Comparison of ENCODE assay signal across 2 cellular contexts in the genomic region with DNA sequence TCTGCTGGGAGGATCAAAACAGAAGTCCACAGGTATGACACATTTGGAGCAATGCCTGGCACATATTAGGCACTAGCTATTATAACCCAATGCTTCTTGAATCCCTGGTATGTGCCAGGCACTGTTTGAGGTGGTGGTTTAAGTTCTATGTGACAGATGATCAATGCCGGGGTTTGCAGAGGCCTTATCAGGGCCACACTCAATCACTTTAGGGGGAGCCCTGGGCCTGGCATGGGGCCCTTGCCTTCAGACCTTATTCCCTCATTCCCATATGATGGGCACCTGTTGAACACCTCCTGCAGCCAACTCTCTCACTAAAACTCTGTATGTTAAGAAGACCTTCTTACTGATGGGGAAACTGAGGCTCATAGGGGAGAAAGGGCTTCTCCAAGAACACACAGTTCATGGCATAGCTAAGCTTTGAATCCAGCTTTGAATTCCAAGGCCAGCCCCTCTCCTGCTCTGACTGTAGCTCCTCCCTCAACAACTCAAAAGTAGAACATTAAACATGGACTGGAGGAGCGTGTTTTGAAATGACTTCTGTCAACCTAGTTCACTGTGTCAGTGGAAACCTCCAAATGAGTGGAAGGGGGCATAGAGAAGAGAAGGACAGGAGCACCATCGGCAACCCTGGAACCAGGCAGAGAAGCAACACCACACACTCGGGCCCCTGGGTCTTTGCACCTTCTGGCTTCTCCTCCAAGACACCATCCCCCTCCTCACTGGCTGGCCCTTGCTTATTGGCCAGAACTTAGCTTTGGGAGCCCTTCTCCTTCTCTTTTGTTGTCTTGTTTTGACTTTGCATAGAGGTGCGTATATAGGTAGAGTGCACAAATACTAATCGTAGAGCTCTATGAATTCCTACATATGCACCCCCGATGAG.
TF ChIP-seq lines count a peak whose summit lies in the region.

No MANE protein-coding gene starts in this region.

TF ChIP-seq in HEK293, 187 proteins besides CTCF, POLR2A, EP300 and RAD21:
- peak; percentile 92 for TF ChIP-seq SCRT2 (tag by site-specific recombination; IDR thresholded peaks at IDR 0.05)
- peak; percentile 87 for TF ChIP-seq SCRT1 (tag by site-specific recombination; IDR thresholded peaks at IDR 0.05; ENCODE audit: borderline replicate concordance)
- TF ChIP-seq TRIM28 (IDR thresholded peaks at IDR 0.05; ENCODE audit: borderline replicate concordance, low read length): no peak
- TF ChIP-seq ZNF623 (tag by site-specific recombination; IDR thresholded peaks at IDR 0.05): peak; percentile 53
- TF ChIP-seq KLF7 (tag by site-specific recombination; IDR thresholded peaks at IDR 0.05; ENCODE audit: borderline replicate concordance): no peak

TF ChIP-seq in HepG2, 621 proteins besides CTCF, POLR2A, EP300 and RAD21:
- TF ChIP-seq CEBPB (IDR thresholded peaks at IDR 0.05; ENCODE audit: borderline replicate concordance, low read depth, low read length): no peak
- TF ChIP-seq SAP130 (CRISPR knock-in tag; IDR thresholded peaks at IDR 0.05; ENCODE audit: low read depth): peak; percentile 60
- TF ChIP-seq HNF4A (CRISPR knock-in tag; IDR thresholded peaks at IDR 0.05): peak; percentile 23; the same call in 1 of the 2 replicates
- TF ChIP-seq, protein P1, sequence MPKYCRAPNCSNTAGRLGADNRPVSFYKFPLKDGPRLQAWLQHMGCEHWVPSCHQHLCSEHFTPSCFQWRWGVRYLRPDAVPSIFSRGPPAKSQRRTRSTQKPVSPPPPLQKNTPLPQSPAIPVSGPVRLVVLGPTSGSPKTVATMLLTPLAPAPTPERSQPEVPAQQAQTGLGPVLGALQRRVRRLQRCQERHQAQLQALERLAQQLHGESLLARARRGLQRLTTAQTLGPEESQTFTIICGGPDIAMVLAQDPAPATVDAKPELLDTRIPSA (CRISPR knock-in tag; IDR thresholded peaks at IDR 0.05; ENCODE audit: borderline replicate concordance): no peak
- TF ChIP-seq HDAC1 (CRISPR knock-in tag; IDR thresholded peaks at IDR 0.05): 0 out of 2 replicates have a peak, but pooled peaks have one; percentile 42
- TF ChIP-seq, protein P2, sequence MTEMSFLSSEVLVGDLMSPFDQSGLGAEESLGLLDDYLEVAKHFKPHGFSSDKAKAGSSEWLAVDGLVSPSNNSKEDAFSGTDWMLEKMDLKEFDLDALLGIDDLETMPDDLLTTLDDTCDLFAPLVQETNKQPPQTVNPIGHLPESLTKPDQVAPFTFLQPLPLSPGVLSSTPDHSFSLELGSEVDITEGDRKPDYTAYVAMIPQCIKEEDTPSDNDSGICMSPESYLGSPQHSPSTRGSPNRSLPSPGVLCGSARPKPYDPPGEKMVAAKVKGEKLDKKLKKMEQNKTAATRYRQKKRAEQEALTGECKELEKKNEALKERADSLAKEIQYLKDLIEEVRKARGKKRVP (CRISPR knock-in tag; IDR thresholded peaks at IDR 0.05): no peak
- TF ChIP-seq, protein P3, sequence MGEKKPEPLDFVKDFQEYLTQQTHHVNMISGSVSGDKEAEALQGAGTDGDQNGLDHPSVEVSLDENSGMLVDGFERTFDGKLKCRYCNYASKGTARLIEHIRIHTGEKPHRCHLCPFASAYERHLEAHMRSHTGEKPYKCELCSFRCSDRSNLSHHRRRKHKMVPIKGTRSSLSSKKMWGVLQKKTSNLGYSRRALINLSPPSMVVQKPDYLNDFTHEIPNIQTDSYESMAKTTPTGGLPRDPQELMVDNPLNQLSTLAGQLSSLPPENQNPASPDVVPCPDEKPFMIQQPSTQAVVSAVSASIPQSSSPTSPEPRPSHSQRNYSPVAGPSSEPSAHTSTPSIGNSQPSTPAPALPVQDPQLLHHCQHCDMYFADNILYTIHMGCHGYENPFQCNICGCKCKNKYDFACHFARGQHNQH (CRISPR knock-in tag; IDR thresholded peaks at IDR 0.05): 0 out of 2 replicates have a peak, but pooled peaks have one; percentile 32
- TF ChIP-seq ZNF263 (CRISPR knock-in tag; IDR thresholded peaks at IDR 0.05): peak; percentile 20; the same call in 1 of the 2 replicates
- TF ChIP-seq TGIF2 (CRISPR knock-in tag; IDR thresholded peaks at IDR 0.05): 0 out of 2 replicates have a peak, but pooled peaks have one; percentile 42
- TF ChIP-seq CREB1 (IDR thresholded peaks at IDR 0.05): no peak
- peak; percentile 44; the same call in 1 of the 2 replicates for TF ChIP-seq CREB1 (CRISPR knock-in tag; IDR thresholded peaks at IDR 0.05)
- TF ChIP-seq, protein P4, sequence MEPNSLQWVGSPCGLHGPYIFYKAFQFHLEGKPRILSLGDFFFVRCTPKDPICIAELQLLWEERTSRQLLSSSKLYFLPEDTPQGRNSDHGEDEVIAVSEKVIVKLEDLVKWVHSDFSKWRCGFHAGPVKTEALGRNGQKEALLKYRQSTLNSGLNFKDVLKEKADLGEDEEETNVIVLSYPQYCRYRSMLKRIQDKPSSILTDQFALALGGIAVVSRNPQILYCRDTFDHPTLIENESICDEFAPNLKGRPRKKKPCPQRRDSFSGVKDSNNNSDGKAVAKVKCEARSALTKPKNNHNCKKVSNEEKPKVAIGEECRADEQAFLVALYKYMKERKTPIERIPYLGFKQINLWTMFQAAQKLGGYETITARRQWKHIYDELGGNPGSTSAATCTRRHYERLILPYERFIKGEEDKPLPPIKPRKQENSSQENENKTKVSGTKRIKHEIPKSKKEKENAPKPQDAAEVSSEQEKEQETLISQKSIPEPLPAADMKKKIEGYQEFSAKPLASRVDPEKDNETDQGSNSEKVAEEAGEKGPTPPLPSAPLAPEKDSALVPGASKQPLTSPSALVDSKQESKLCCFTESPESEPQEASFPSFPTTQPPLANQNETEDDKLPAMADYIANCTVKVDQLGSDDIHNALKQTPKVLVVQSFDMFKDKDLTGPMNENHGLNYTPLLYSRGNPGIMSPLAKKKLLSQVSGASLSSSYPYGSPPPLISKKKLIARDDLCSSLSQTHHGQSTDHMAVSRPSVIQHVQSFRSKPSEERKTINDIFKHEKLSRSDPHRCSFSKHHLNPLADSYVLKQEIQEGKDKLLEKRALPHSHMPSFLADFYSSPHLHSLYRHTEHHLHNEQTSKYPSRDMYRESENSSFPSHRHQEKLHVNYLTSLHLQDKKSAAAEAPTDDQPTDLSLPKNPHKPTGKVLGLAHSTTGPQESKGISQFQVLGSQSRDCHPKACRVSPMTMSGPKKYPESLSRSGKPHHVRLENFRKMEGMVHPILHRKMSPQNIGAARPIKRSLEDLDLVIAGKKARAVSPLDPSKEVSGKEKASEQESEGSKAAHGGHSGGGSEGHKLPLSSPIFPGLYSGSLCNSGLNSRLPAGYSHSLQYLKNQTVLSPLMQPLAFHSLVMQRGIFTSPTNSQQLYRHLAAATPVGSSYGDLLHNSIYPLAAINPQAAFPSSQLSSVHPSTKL (CRISPR knock-in tag; IDR thresholded peaks at IDR 0.05): peak; percentile 69
- TF ChIP-seq, protein P5, sequence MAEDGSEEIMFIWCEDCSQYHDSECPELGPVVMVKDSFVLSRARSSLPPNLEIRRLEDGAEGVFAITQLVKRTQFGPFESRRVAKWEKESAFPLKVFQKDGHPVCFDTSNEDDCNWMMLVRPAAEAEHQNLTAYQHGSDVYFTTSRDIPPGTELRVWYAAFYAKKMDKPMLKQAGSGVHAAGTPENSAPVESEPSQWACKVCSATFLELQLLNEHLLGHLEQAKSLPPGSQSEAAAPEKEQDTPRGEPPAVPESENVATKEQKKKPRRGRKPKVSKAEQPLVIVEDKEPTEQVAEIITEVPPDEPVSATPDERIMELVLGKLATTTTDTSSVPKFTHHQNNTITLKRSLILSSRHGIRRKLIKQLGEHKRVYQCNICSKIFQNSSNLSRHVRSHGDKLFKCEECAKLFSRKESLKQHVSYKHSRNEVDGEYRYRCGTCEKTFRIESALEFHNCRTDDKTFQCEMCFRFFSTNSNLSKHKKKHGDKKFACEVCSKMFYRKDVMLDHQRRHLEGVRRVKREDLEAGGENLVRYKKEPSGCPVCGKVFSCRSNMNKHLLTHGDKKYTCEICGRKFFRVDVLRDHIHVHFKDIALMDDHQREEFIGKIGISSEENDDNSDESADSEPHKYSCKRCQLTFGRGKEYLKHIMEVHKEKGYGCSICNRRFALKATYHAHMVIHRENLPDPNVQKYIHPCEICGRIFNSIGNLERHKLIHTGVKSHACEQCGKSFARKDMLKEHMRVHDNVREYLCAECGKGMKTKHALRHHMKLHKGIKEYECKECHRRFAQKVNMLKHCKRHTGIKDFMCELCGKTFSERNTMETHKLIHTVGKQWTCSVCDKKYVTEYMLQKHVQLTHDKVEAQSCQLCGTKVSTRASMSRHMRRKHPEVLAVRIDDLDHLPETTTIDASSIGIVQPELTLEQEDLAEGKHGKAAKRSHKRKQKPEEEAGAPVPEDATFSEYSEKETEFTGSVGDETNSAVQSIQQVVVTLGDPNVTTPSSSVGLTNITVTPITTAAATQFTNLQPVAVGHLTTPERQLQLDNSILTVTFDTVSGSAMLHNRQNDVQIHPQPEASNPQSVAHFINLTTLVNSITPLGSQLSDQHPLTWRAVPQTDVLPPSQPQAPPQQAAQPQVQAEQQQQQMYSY (CRISPR knock-in tag; IDR thresholded peaks at IDR 0.05): peak; percentile 89
